26 cellular contexts compared by ENCODE assay signal in the genomic region with DNA sequence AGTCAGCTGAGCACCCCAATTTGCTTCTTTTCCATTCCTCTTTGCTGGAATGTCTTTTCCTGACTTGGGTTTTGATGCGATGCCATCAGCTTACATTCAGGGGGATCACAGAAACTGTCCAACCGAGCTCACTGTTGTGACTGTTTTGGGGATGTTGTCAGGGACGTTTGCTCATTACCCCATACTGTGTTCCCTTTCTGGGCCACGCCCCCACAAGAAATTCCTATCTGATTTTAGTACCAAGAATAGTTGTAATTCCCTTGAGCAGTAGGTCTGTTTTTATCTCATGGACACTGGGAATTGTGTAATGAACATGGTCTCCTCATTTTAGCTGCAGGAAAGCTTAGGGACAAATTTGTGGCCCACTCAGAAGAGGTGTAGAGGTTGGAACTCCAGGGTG. TPM values are rescaled to one million over a fixed set of nuclear protein-coding genes. Genes with fewer than 3 reads are reported as not detected.
"Had no signal": no experiment of that assay in that cellular context is flagged by ENCODE, and none has a peak within 500 bp of the region (broad histone marks: within the 10 kb centered on the region; RNA-seq: fewer than 3 reads in every experiment).

No MANE protein-coding gene starts in this region.

- H3K27ac Mint-ChIP-seq: natural killer cell; progenitor cell of endocrine pancreas; stimulated activated naive B cell treated with anti-CD40 and anti-IgM and Interleukin-4, amounts not matched to agents 10 μg/mL and 1 μg/mL and 100 μg/mL, for 72 hours; stimulated activated naive CD8-positive, alpha-beta T cell treated with anti-CD3 and anti-CD28 coated beads, Interleukin-15, Interleukin-2, amounts not matched to agents 100 ng/mL and 50 ng/mL, for 24 hours had no signal

- H3K27ac ChIP-seq: dorsolateral prefrontal cortex, epithelial cell of prostate, heart left ventricle, hepatocyte, left lung, parathyroid adenoma, skin epidermis, spleen, thoracic aorta, tibial nerve, upper lobe of left lung had no signal

- H3K4me3 ChIP-seq: dorsolateral prefrontal cortex, gastrocnemius medialis, heart left ventricle, hepatocyte, left lung, skin epidermis, spleen, thoracic aorta, tibial nerve, upper lobe of left lung had no signal

- ATAC-seq: esophagus mucosa; gastrocnemius medialis; heart left ventricle; left cardiac atrium; left lung; natural killer cell; sciatic nerve; stimulated activated naive B cell treated with anti-CD40 and anti-IgM and Interleukin-4, amounts not matched to agents 10 μg/mL and 1 μg/mL and 100 μg/mL, for 72 hours had no signal

- H3K9me3 ChIP-seq: gastrocnemius medialis, heart left ventricle, left lung, spleen, thoracic aorta, tibial nerve, upper lobe of left lung had no signal

- DNase-seq: dorsolateral prefrontal cortex; effector CD4-positive, alpha-beta T cell; foreskin fibroblast; gastrocnemius medialis; heart left ventricle; left cardiac atrium; left lung; mesenchymal stem cell; midbrain; natural killer cell; spleen; stimulated activated CD4-positive, alpha-beta T cell treated with anti-CD3 and anti-CD28 coated beads, Interleukin-2, amount 100 ng/mL, for 48 hours; stimulated activated naive B cell treated with anti-CD40 and anti-IgM and Interleukin-4, amounts not matched to agents 10 μg/mL and 1 μg/mL and 100 μg/mL, for 72 hours; upper lobe of left lung had no signal

- H3K9me3 Mint-ChIP-seq: natural killer cell; stimulated activated naive B cell treated with anti-CD40 and anti-IgM and Interleukin-4, amounts not matched to agents 10 μg/mL and 1 μg/mL and 100 μg/mL, for 72 hours; stimulated activated naive CD8-positive, alpha-beta T cell treated with anti-CD3 and anti-CD28 coated beads, Interleukin-15, Interleukin-2, amounts not matched to agents 100 ng/mL and 50 ng/mL, for 24 hours had no signal

- H3K36me3 Mint-ChIP-seq: natural killer cell had no signal

- H3K36me3 ChIP-seq: gastrocnemius medialis, heart left ventricle, left lung, spleen, thoracic aorta, tibial nerve, upper lobe of left lung had no signal

- H3K4me3 Mint-ChIP-seq: stimulated activated naive B cell treated with anti-CD40 and anti-IgM and Interleukin-4, amounts not matched to agents 10 μg/mL and 1 μg/mL and 100 μg/mL, for 72 hours; stimulated activated naive CD8-positive, alpha-beta T cell treated with anti-CD3 and anti-CD28 coated beads, Interleukin-15, Interleukin-2, amounts not matched to agents 100 ng/mL and 50 ng/mL, for 24 hours had no signal

- H3K4me1 ChIP-seq: parathyroid adenoma had no signal

- H3K9ac ChIP-seq: parathyroid adenoma had no signal

RNA-seq across cellular contexts. Expression of gene PIK3R5, which starts 53.2 kb away (rescaled TPM):
- total RNA-seq: lung microvascular endothelial cell had no signal
- polyA plus RNA-seq: hepatocyte, neural cell had no signal
